Comparison of ENCODE assay signal across 8 cellular contexts in the genomic region with DNA sequence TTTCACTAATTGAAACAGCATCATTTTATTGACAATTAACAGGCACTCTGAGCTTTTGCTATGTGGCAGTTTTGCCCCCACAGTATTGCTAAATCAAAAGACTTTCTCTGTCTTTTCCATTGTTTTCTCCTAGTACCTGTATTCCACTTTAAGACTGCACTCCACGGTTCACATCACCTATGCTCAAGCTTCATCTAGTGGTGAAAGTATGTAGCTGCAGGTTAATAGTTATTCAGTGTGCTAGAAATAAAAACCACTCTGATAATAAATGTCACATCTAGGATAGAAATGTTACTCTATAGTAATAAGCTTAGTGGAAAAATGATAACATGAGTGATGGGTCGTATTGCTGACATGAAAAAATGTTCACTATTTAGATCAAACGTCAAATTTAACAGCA. TPM values are rescaled to one million over a fixed set of nuclear protein-coding genes. Genes with fewer than 3 reads are reported as not detected.
A peak's percentile ranks its signal among the peaks of the same experiment; 100 is the strongest.
DNase-seq lines count a peak whose midpoint lies in the region; ATAC-seq and TF ChIP-seq lines count a peak whose summit lies in the region.

No MANE protein-coding gene starts in this region.

- no peak overlapping the region for H2BK5ac ChIP-seq in mesenchymal stem cell (ENCODE audit: low read depth, low read length, poor library complexity, severe bottlenecking)

- peaks cover 32% of the 10 kb centered on the region for H3K36me3 Mint-ChIP-seq in CD8-positive, alpha-beta T cell
- peaks cover 12 to 18% of the 10 kb centered on the region in 2 donors for H3K36me3 Mint-ChIP-seq in naive B cell
- H3K36me3 Mint-ChIP-seq in activated CD4-positive, alpha-beta memory T cell treated with anti-CD3 and anti-CD28 coated beads, Interleukin-2, amount 10 ng/mL, durations not matched to agents 7 days and 5 days (ENCODE audit: low read depth): peaks cover 26% of the 10 kb centered on the region

- H2AFZ ChIP-seq in mesenchymal stem cell (ENCODE audit: low read depth, low read length): no peak overlapping the region

- WGBS in mesenchymal stem cell: no CpG with 5 or more reads among the region's 3 CpGs

- CTCF ChIA-PET in CD8-positive, alpha-beta T cell (lab: Charles Lee): interaction anchor here (0.8 kb wide), 3 partner anchors 16 to 736 kb away, joined by 3 to 4 read pairs (median 3); a partner anchor contains a TSS
- CTCF ChIA-PET in activated CD4-positive, alpha-beta memory T cell treated with anti-CD3 and anti-CD28 coated beads, Interleukin-2, amount 10 ng/mL, durations not matched to agents 7 days and 5 days (lab: Charles Lee): interaction anchor here (1.1 to 3.3 kb wide), 6 partner anchors 8 to 71 kb away, joined by 3 to 25 read pairs (median 8); a partner anchor contains a TSS

- H3K27ac Mint-ChIP-seq in CD8-positive, alpha-beta T cell: no peak overlapping the region
- no peak overlapping the region for H3K27ac Mint-ChIP-seq in naive B cell
- no peak overlapping the region for H3K27ac Mint-ChIP-seq in activated CD4-positive, alpha-beta memory T cell treated with anti-CD3 and anti-CD28 coated beads, Interleukin-2, amount 10 ng/mL, durations not matched to agents 7 days and 5 days

- in situ Hi-C loops in astrocyte of the spinal cord (cut with HindIII; ENCODE audit: low sequenced_read_pairs): no loop called here

- intact Hi-C loops in CD8-positive, alpha-beta T cell (cut with DNase I, micrococcal nuclease): loop anchor here (2.0 kb wide), 2 partner anchors 706 to 776 kb away; no protein-coding TSS in a partner anchor

- H3K4me1 ChIP-seq in CD8-positive, alpha-beta T cell (ENCODE audit: insufficient read depth, low read length): no peaks in the 10 kb centered on the region
- peaks cover 4% of the 10 kb centered on the region for H3K4me1 ChIP-seq in mesenchymal stem cell (ENCODE audit: control insufficient read depth, insufficient read depth, low read depth, low read length)

- H3K4me3 Mint-ChIP-seq in CD8-positive, alpha-beta T cell: no peak overlapping the region
- H3K4me3 Mint-ChIP-seq in naive B cell: no peak overlapping the region
- no peak overlapping the region for H3K4me3 Mint-ChIP-seq in activated CD4-positive, alpha-beta memory T cell treated with anti-CD3 and anti-CD28 coated beads, Interleukin-2, amount 10 ng/mL, durations not matched to agents 7 days and 5 days

- H2BK15ac ChIP-seq in mesenchymal stem cell (ENCODE audit: low read depth, poor library complexity, severe bottlenecking): no peak overlapping the region

- peaks cover 22% of the 10 kb centered on the region for H3K79me1 ChIP-seq in mesenchymal stem cell (replicated peaks; ENCODE audit: low read length, poor library complexity, severe bottlenecking)

- no peak overlapping the region for H3K4ac ChIP-seq in mesenchymal stem cell (ENCODE audit: low read depth in 1 of 2, low read length in 2 of 2)

- H3K18ac ChIP-seq in mesenchymal stem cell (ENCODE audit: low read depth in 1 of 2, low read length in 2 of 2): no peak overlapping the region

- no peak overlapping the region for H3K4me3 ChIP-seq in CD8-positive, alpha-beta T cell (ENCODE audit: low read depth, low read length)
- no peak overlapping the region for H3K4me3 ChIP-seq in astrocyte of the spinal cord (ENCODE audit: low read depth, low read length)
- H3K4me3 ChIP-seq in mesenchymal stem cell (ENCODE audit: insufficient read depth in 1 of 2, low read depth in 1 of 2, low read length in 2 of 2): no peak overlapping the region

- no peak overlapping the region for H2AK5ac ChIP-seq in mesenchymal stem cell (ENCODE audit: low read length, severe bottlenecking)

- no peaks in the 10 kb centered on the region for H3K27me3 ChIP-seq in CD8-positive, alpha-beta T cell (ENCODE audit: insufficient read depth, low read length)
- no peaks in the 10 kb centered on the region for H3K27me3 ChIP-seq in mesenchymal stem cell (ENCODE audit: control insufficient read depth in 1 of 2, insufficient read depth in 1 of 2, low read length in 2 of 2)

- H3K9ac ChIP-seq in mesenchymal stem cell (ENCODE audit: low read length): no peak overlapping the region

- H2BK12ac ChIP-seq in mesenchymal stem cell (ENCODE audit: low read length in 2 of 2): no peak overlapping the region

- no peaks in the 10 kb centered on the region for H3K9me3 ChIP-seq in CD8-positive, alpha-beta T cell (ENCODE audit: low read length)
- H3K9me3 ChIP-seq in mesenchymal stem cell (ENCODE audit: control insufficient read depth, low read length): no peaks in the 10 kb centered on the region

- ATAC-seq in CD8-positive, alpha-beta T cell: no peak
- ATAC-seq in GM19463 (IDR thresholded peaks at IDR 0.05; ENCODE audit: unreplicated experiment): peak; percentile 75
- peak; percentile 33 to 41 for ATAC-seq in naive B cell (ENCODE audit: low read depth in 2 of 2)

- H4K8ac ChIP-seq in mesenchymal stem cell (ENCODE audit: low read length): no peak overlapping the region

- POLR2A ChIA-PET in CD8-positive, alpha-beta T cell (lab: Charles Lee): interaction anchor here (0.9 to 1.4 kb wide), 3 partner anchors 26 to 567 kb away, joined by 3 to 6 read pairs (median 5); a partner anchor contains a TSS
- POLR2A ChIA-PET in activated CD4-positive, alpha-beta memory T cell treated with anti-CD3 and anti-CD28 coated beads, Interleukin-2, amount 10 ng/mL, durations not matched to agents 7 days and 5 days (lab: Charles Lee): interaction anchor here (2.1 kb wide), 1 partner anchor 25 kb away, joined by 14 read pairs; a partner anchor contains a TSS

- H3K14ac ChIP-seq in mesenchymal stem cell (ENCODE audit: low read length in 2 of 2): no peak overlapping the region

- H2BK120ac ChIP-seq in mesenchymal stem cell (ENCODE audit: low read depth, low read length): no peak overlapping the region

- H3K27ac ChIP-seq in CD8-positive, alpha-beta T cell (ENCODE audit: low read depth, low read length): no peak overlapping the region
- H3K27ac ChIP-seq in mesenchymal stem cell (ENCODE audit: low read length, poor library complexity, severe bottlenecking): no peak overlapping the region

- H3K4me2 ChIP-seq in mesenchymal stem cell (ENCODE audit: low read length, poor library complexity, severe bottlenecking): no peak overlapping the region

- peak; percentile 42 for TF ChIP-seq CTCF in CD8-positive, alpha-beta T cell (IDR thresholded peaks at IDR 0.05)
- peak; percentile 61 for TF ChIP-seq CTCF in astrocyte of the spinal cord (IDR thresholded peaks at IDR 0.05; ENCODE audit: low read depth, low read length)

- no peaks in the 10 kb centered on the region for H3K27me3 Mint-ChIP-seq in CD8-positive, alpha-beta T cell (ENCODE audit: low read depth)
- no peaks in the 10 kb centered on the region for H3K27me3 Mint-ChIP-seq in naive B cell
- H3K27me3 Mint-ChIP-seq in activated CD4-positive, alpha-beta memory T cell treated with anti-CD3 and anti-CD28 coated beads, Interleukin-2, amount 10 ng/mL, durations not matched to agents 7 days and 5 days: no peaks in the 10 kb centered on the region

- H3K4me1 Mint-ChIP-seq in CD8-positive, alpha-beta T cell (ENCODE audit: low read depth): peaks cover 2% of the 10 kb centered on the region
- peaks cover 0 to 4% (median 2%) of the 10 kb centered on the region in 3 donors for H3K4me1 Mint-ChIP-seq in naive B cell
- no peaks in the 10 kb centered on the region for H3K4me1 Mint-ChIP-seq in activated CD4-positive, alpha-beta memory T cell treated with anti-CD3 and anti-CD28 coated beads, Interleukin-2, amount 10 ng/mL, durations not matched to agents 7 days and 5 days

- no peak overlapping the region for H4K91ac ChIP-seq in mesenchymal stem cell (ENCODE audit: low read length)

- DNase-seq in CD8-positive, alpha-beta T cell: no peak
- DNase-seq in HuH-7 (ENCODE audit: low spot score): peak; percentile 34
- no peak for DNase-seq in astrocyte of the spinal cord (ENCODE audit: low read depth, low spot score)
- no peak for DNase-seq in naive B cell
- no peak for DNase-seq in activated CD4-positive, alpha-beta memory T cell treated with anti-CD3 and anti-CD28 coated beads, Interleukin-2, amount 10 ng/mL, durations not matched to agents 7 days and 5 days
- DNase-seq in mesenchymal stem cell: no peak
- DNase-seq in COLO829 (ENCODE audit: low spot score): no peak

- H3K36me3 ChIP-seq in CD8-positive, alpha-beta T cell (ENCODE audit: insufficient read depth, low read length): no peaks in the 10 kb centered on the region
- peaks cover 10 to 44% of the 10 kb centered on the region in 2 experiments for H3K36me3 ChIP-seq in mesenchymal stem cell (ENCODE audit: control insufficient read depth in 1 of 2, insufficient read depth in 2 of 2, low read depth in 1 of 2, low read length in 2 of 2)

- no peaks in the 10 kb centered on the region for H3K9me3 Mint-ChIP-seq in CD8-positive, alpha-beta T cell
- peaks cover 0 to 7% (median 5%) of the 10 kb centered on the region in 7 donors for H3K9me3 Mint-ChIP-seq in naive B cell
- no peaks in the 10 kb centered on the region for H3K9me3 Mint-ChIP-seq in activated CD4-positive, alpha-beta memory T cell treated with anti-CD3 and anti-CD28 coated beads, Interleukin-2, amount 10 ng/mL, durations not matched to agents 7 days and 5 days

- no peak overlapping the region for H3K23ac ChIP-seq in mesenchymal stem cell (ENCODE audit: low read length in 2 of 2)

RNA-seq across cellular contexts. Expression of a gene that starts 24.6 kb away (rescaled TPM):
- total RNA-seq in CD8-positive, alpha-beta T cell: 1 to 10 TPM; 6.6 to 9.1 TPM
- polyA plus RNA-seq in naive B cell (ENCODE audit: low read depth in 6 of 6): 10 to 100 TPM; 25.3 to 58.5 (median 38.3) TPM
- total RNA-seq in activated CD4-positive, alpha-beta memory T cell treated with anti-CD3 and anti-CD28 coated beads, Interleukin-2, amount 10 ng/mL, durations not matched to agents 7 days and 5 days: 10 to 100 TPM; 47.0 to 48.7 TPM
- polyA plus RNA-seq in mesenchymal stem cell (2013, experiment 1 of 2): 13.3 TPM
- polyA plus RNA-seq in mesenchymal stem cell (2013, experiment 2 of 2): 16.6 TPM

RNA-seq across cellular contexts. Expression of a gene that starts 25.7 kb away (rescaled TPM):
- 100 to 1,000 TPM; 164 to 180 TPM for total RNA-seq in CD8-positive, alpha-beta T cell
- polyA plus RNA-seq in naive B cell (ENCODE audit: low read depth in 6 of 6): 100 to 1,000 TPM in 4 of 6 donors, 10 to 100 TPM in 2; 90.7 to 139 (median 118) TPM
- total RNA-seq in activated CD4-positive, alpha-beta memory T cell treated with anti-CD3 and anti-CD28 coated beads, Interleukin-2, amount 10 ng/mL, durations not matched to agents 7 days and 5 days: 100 to 1,000 TPM; 109 to 113 TPM
- polyA plus RNA-seq in mesenchymal stem cell (2013, experiment 1 of 2): 170 TPM
- polyA plus RNA-seq in mesenchymal stem cell (2013, experiment 2 of 2): 163 TPM

Comparison
In these comparisons a context has a peak if more than half of its experiments do, and no peak if none do; other contexts are left out.
1. RNA of a gene that starts 24.6 kb away (total RNA-seq): 47.0 to 48.7 TPM in activated CD4-positive, alpha-beta memory T cell treated with anti-CD3 and anti-CD28 coated beads, Interleukin-2, amount 10 ng/mL, durations not matched to agents 7 days and 5 days; 6.6 to 9.1 TPM in CD8-positive, alpha-beta T cell; every median in the first group is over 4 times any median in the second.